12 cellular contexts compared by ENCODE assay signal in the genomic region with DNA sequence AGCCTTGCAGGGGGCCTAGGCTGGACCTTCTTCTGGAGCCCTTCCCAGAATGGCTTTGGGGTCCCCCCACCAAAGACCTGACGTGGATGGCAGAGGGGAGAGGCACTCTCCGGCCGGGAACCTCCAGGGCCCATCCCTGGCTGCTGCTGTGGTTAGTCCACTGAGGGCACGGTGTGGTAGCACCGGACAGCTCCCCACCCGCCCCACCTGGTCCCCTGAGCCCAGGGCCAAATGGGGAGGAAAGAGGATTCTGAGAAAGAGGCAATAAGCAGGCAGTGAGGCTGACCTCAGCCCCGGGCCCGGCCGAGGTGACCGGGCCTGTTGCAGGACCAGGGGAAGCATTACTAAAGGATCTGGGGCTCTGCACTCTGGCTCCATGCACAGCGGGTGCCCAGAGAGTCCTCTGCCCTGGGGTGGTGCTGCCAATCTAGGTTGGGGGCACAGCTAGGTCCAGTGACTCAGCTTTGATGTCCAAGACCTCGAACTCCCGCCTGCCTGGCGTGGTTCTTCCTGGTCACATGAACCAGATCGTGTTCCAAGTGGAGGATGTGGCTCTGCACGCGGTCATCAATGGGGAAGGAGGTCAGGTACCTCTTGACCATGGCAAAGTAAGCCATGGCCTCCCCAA. TPM values are rescaled to one million over a fixed set of nuclear protein-coding genes. Genes with fewer than 3 reads are reported as not detected.
DNase-seq lines count a peak whose midpoint lies in the region; ATAC-seq and TF ChIP-seq lines count a peak whose summit lies in the region.
"Had no signal": no experiment of that assay in that cellular context is flagged by ENCODE, and none has a peak within 500 bp of the region (broad histone marks: within the 10 kb centered on the region; RNA-seq: fewer than 3 reads in every experiment).

No MANE protein-coding gene starts in this region.

- H2AFZ ChIP-seq in hepatocyte, result no peak overlapping the region

- no peak for ATAC-seq in activated T-cell treated with anti-CD3 and anti-CD28 coated beads, Interleukin-2, amount 50 U/mL, for 4 hours
- ATAC-seq in activated T-helper 17 cell treated with anti-CD3 and anti-CD28 coated beads, Interleukin-2, amount 50 U/mL, for 72 hours (replicated peaks), result no peak

- TF ChIP-seq CTCF in hepatocyte (IDR thresholded peaks at IDR 0.05; ENCODE audit: poor library complexity), result no peak

- H3K4me1 ChIP-seq in hepatocyte (ENCODE audit: insufficient read depth), result peaks cover 34% of the 10 kb centered on the region

- H3K36me3 Mint-ChIP-seq in activated T-cell treated with anti-CD3 and anti-CD28 coated beads, Interleukin-2, amount 50 U/mL, for 4 hours (ENCODE audit: insufficient read depth), result peaks cover 6% of the 10 kb centered on the region
- H3K36me3 Mint-ChIP-seq in activated T-helper 17 cell treated with anti-CD3 and anti-CD28 coated beads, Interleukin-2, amount 50 U/mL, for 72 hours (ENCODE audit: low read depth), result peaks cover 10% of the 10 kb centered on the region

- H3K27me3 Mint-ChIP-seq in activated T-cell treated with anti-CD3 and anti-CD28 coated beads, Interleukin-2, amount 50 U/mL, for 4 hours (ENCODE audit: low read depth), result peaks cover 1% of the 10 kb centered on the region
- H3K27me3 Mint-ChIP-seq in activated T-helper 17 cell treated with anti-CD3 and anti-CD28 coated beads, Interleukin-2, amount 50 U/mL, for 72 hours, result no peaks in the 10 kb centered on the region

- H3K4me3 Mint-ChIP-seq in activated T-cell treated with anti-CD3 and anti-CD28 coated beads, Interleukin-2, amount 50 U/mL, for 4 hours, result peak overlapping the region; percentile 69
- peak overlapping the region; percentile 75 for H3K4me3 Mint-ChIP-seq in activated T-helper 17 cell treated with anti-CD3 and anti-CD28 coated beads, Interleukin-2, amount 50 U/mL, for 72 hours

- H3K9me3 Mint-ChIP-seq in activated T-cell treated with anti-CD3 and anti-CD28 coated beads, Interleukin-2, amount 50 U/mL, for 4 hours, result no peaks in the 10 kb centered on the region
- no peaks in the 10 kb centered on the region for H3K9me3 Mint-ChIP-seq in activated T-helper 17 cell treated with anti-CD3 and anti-CD28 coated beads, Interleukin-2, amount 50 U/mL, for 72 hours

- peak overlapping the region; percentile 75 for H3K27ac Mint-ChIP-seq in activated T-helper 17 cell treated with anti-CD3 and anti-CD28 coated beads, Interleukin-2, amount 50 U/mL, for 72 hours

- H3K4me1 Mint-ChIP-seq in activated T-cell treated with anti-CD3 and anti-CD28 coated beads, Interleukin-2, amount 50 U/mL, for 4 hours (ENCODE audit: low read depth), result peaks cover 49% of the 10 kb centered on the region
- peaks cover 38% of the 10 kb centered on the region for H3K4me1 Mint-ChIP-seq in activated T-helper 17 cell treated with anti-CD3 and anti-CD28 coated beads, Interleukin-2, amount 50 U/mL, for 72 hours

- no peaks in the 10 kb centered on the region for H3K36me3 ChIP-seq in hepatocyte (replicated peaks; ENCODE audit: insufficient read depth, low read depth)

- H3K9me2 ChIP-seq in hepatocyte (replicated peaks; ENCODE audit: insufficient read depth), result no peaks in the 10 kb centered on the region

- DNase-seq in activated T-cell treated with anti-CD3 and anti-CD28 coated beads, Interleukin-2, amount 50 U/mL, for 4 hours, result no peak
- DNase-seq in activated T-cell treated with anti-CD3 and anti-CD28 coated beads for 4 hours (no peak), hepatocyte (ENCODE audit: low spot score) (no peak), substantia nigra (lab: John Stamatoyannopoulos, UW) (no peak), NCI-H1694 treated with DMSO at 0.1 percent for 48 hours (lab: John Stamatoyannopoulos, UW) (no peak), SK-N-DZ (ENCODE audit: low spot score) (no peak)
- DNase-seq in stimulated activated CD4-positive, alpha-beta T cell treated with anti-CD3 and anti-CD28 coated beads, Interleukin-2, amount 100 ng/mL, for 48 hours, result no peak
- DNase-seq: NCI-H526 treated with DMSO at 0.1 percent for 48 hours, small intestine had no signal

- H3K4me3 ChIP-seq in hepatocyte, result no peak overlapping the region

- H3K79me2 ChIP-seq in hepatocyte, result peaks cover 32% of the 10 kb centered on the region

- no peaks in the 10 kb centered on the region for H3K9me3 ChIP-seq in hepatocyte (ENCODE audit: low read depth)
- H3K9me3 ChIP-seq: heart right ventricle had no signal

- peaks cover 18% of the 10 kb centered on the region for H4K20me1 ChIP-seq in hepatocyte (ENCODE audit: insufficient read depth, poor library complexity, severe bottlenecking)

- peaks cover under 1% of the 10 kb centered on the region for H3K27me3 ChIP-seq in hepatocyte

- WGBS in hepatocyte (ENCODE audit: low lambda C conversion rate, missing lambda C conversion rate), result 98% methylated on average over 17 of the region's 17 CpGs

- H3K27ac ChIP-seq in hepatocyte, result no peak overlapping the region
- peak overlapping the region; percentile 26 for H3K27ac ChIP-seq in substantia nigra (ENCODE audit: low read depth, low read length, poor library complexity, severe bottlenecking)

- peak overlapping the region; percentile 97 for H3K4me2 ChIP-seq in hepatocyte

RNA-seq across cellular contexts. Expression of a gene that starts 2.2 kb away (rescaled TPM):
- 10 to 100 TPM; 77.9 to 91.4 (median 89.2) TPM for total RNA-seq in activated T-cell treated with anti-CD3 and anti-CD28 coated beads, Interleukin-2, amount 50 U/mL, for 4 hours
- total RNA-seq in activated T-helper 17 cell treated with anti-CD3 and anti-CD28 coated beads, Interleukin-2, amount 50 U/mL, for 72 hours, result 10 to 100 TPM; 42.3 to 82.1 TPM
- total RNA-seq in hepatocyte, result 40.9 and 46.7 TPM in 2 replicates
- polyA plus RNA-seq in hepatocyte, result 17.6 and 21.2 TPM in 2 replicates
- 48.5 and 68.5 TPM in 2 replicates for polyA plus RNA-seq in SK-N-DZ (2014; cell fraction: cytosol; rRNA removed)
- polyA plus RNA-seq in SK-N-DZ (2014; cell fraction: nucleus; rRNA removed), result 30.1 and 42.8 TPM in 2 replicates

RNA-seq across cellular contexts. Expression of a gene that starts 3.1 kb away (rescaled TPM):
- under 1 TPM in 1 of 3 donors, not detected in 2; 0.18 TPM for total RNA-seq in activated T-cell treated with anti-CD3 and anti-CD28 coated beads, Interleukin-2, amount 50 U/mL, for 4 hours
- under 1 TPM; 0.24 TPM for total RNA-seq in activated T-helper 17 cell treated with anti-CD3 and anti-CD28 coated beads, Interleukin-2, amount 50 U/mL, for 72 hours
- 0.63 TPM in 1 of 2 replicates, not detected in the other for total RNA-seq in hepatocyte
- polyA plus RNA-seq in hepatocyte, result 0.51 TPM in 1 of 2 replicates, not detected in the other
- polyA plus RNA-seq in SK-N-DZ (2014; cell fraction: cytosol; rRNA removed), result 0.17 and 0.62 TPM in 2 replicates
- polyA plus RNA-seq in SK-N-DZ (2014; cell fraction: nucleus; rRNA removed), result 0.20 and 3.4 TPM in 2 replicates
- polyA plus RNA-seq: CD14-positive monocyte had no signal

RNA-seq across cellular contexts. Expression of a gene that starts 11.8 kb away (rescaled TPM):
- 10 to 100 TPM; 32.8 to 40.8 (median 34.7) TPM for total RNA-seq in activated T-cell treated with anti-CD3 and anti-CD28 coated beads, Interleukin-2, amount 50 U/mL, for 4 hours
- total RNA-seq in activated T-helper 17 cell treated with anti-CD3 and anti-CD28 coated beads, Interleukin-2, amount 50 U/mL, for 72 hours, result 100 to 1,000 TPM in 1 of 2 donors, 10 to 100 TPM in 1; 86.7 to 117 TPM
- 15.1 and 15.7 TPM in 2 replicates for total RNA-seq in hepatocyte
- polyA plus RNA-seq in hepatocyte, result 20.0 and 21.9 TPM in 2 replicates
- 140 and 141 TPM in 2 replicates for polyA plus RNA-seq in SK-N-DZ (2014; cell fraction: cytosol; rRNA removed)
- 108 and 173 TPM in 2 replicates for polyA plus RNA-seq in SK-N-DZ (2014; cell fraction: nucleus; rRNA removed)

RNA-seq across cellular contexts. Expression of a gene that starts 16.8 kb away (rescaled TPM):
- total RNA-seq in activated T-cell treated with anti-CD3 and anti-CD28 coated beads, Interleukin-2, amount 50 U/mL, for 4 hours, result 100 to 1,000 TPM in 1 of 3 donors, 10 to 100 TPM in 2; 63.3 to 102 (median 84.2) TPM
- total RNA-seq in activated T-helper 17 cell treated with anti-CD3 and anti-CD28 coated beads, Interleukin-2, amount 50 U/mL, for 72 hours, result 10 to 100 TPM; 40.7 to 66.0 TPM
- 9.6 and 11.7 TPM in 2 replicates for total RNA-seq in hepatocyte
- polyA plus RNA-seq in hepatocyte, result 31.7 and 36.0 TPM in 2 replicates
- polyA plus RNA-seq in SK-N-DZ (2014; cell fraction: cytosol; rRNA removed), result 110 and 116 TPM in 2 replicates
- 63.6 and 72.6 TPM in 2 replicates for polyA plus RNA-seq in SK-N-DZ (2014; cell fraction: nucleus; rRNA removed)

RNA-seq across cellular contexts. Expression of a gene that starts 36.0 kb away (rescaled TPM):
- 10 to 100 TPM; 14.2 to 17.3 (median 14.7) TPM for total RNA-seq in activated T-cell treated with anti-CD3 and anti-CD28 coated beads, Interleukin-2, amount 50 U/mL, for 4 hours
- total RNA-seq in activated T-helper 17 cell treated with anti-CD3 and anti-CD28 coated beads, Interleukin-2, amount 50 U/mL, for 72 hours, result 10 to 100 TPM; 10.8 to 14.8 TPM
- total RNA-seq in hepatocyte, result 13.8 and 15.9 TPM in 2 replicates
- 19.7 and 21.8 TPM in 2 replicates for polyA plus RNA-seq in hepatocyte
- 10.4 and 12.0 TPM in 2 replicates for polyA plus RNA-seq in SK-N-DZ (2014; cell fraction: cytosol; rRNA removed)
- polyA plus RNA-seq in SK-N-DZ (2014; cell fraction: nucleus; rRNA removed), result 5.7 and 6.8 TPM in 2 replicates
